17 cellular contexts compared by ENCODE assay signal in the genomic region with DNA sequence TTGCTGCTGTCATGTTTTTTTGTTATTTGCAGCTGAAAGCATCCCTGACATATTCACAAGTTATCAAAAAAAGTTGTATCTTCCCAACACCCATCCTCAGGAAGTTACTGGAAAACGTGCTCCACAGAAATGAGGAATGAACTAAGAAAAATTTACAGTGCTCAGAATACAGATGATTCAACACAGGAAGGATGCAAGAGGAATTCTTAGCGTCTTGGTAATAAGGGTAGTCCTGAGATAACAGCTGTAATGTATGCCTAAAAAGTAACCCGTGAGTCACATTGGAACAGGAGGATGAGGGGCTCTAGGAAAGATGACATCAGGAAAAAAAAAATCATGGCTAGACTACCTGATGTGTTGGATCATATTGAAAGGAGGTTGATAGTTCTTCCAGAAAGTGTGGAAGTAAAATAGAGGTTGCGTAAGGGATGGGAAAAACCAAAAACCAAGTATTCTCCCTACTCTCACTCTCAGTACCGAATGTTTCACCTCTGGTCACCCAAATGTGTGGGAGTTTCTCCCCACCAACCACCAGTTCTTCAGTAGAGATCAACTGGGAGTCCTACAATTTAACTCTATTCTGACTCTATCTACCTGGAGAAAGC. TPM values are rescaled to one million over a fixed set of nuclear protein-coding genes. Genes with fewer than 3 reads are reported as not detected.
A peak's percentile ranks its signal among the peaks of the same experiment; 100 is the strongest.
DNase-seq lines count a peak whose midpoint lies in the region; ATAC-seq and TF ChIP-seq lines count a peak whose summit lies in the region.
"Had no signal": no experiment of that assay in that cellular context is flagged by ENCODE, and none has a peak within 500 bp of the region (broad histone marks: within the 10 kb centered on the region; RNA-seq: fewer than 3 reads in every experiment).

No MANE protein-coding gene starts in this region.

- H3K36me3 ChIP-seq in BJ (ENCODE audit: control insufficient read depth, insufficient read depth, low read length): peaks cover 2% of the 10 kb centered on the region; the same call in 1 of the 2 replicates
- H3K36me3 ChIP-seq in PC-3 (ENCODE audit: low read depth, low read length): no peaks in the 10 kb centered on the region
- H3K36me3 ChIP-seq: gastrocnemius medialis, suprapubic skin had no signal

- no peaks in the 10 kb centered on the region for H3K9me3 ChIP-seq in PC-3 (ENCODE audit: low read length)
- H3K9me3 ChIP-seq in right cardiac atrium (ENCODE audit: control insufficient read depth, low read length): no peaks in the 10 kb centered on the region
- H3K9me3 ChIP-seq: gastrocnemius medialis, suprapubic skin had no signal

- peak overlapping the region; percentile 0 for H3K27ac Mint-ChIP-seq in endothelial cell (ENCODE audit: unreplicated experiment)
- H3K27ac Mint-ChIP-seq in neural crest cell (ENCODE audit: unreplicated experiment): no peak overlapping the region
- H3K27ac Mint-ChIP-seq in activated CD8-positive, alpha-beta T cell treated with anti-CD3 and anti-CD28 coated beads, Interleukin-2, amount 10 ng/mL, durations not matched to agents 7 days and 5 days: no peak overlapping the region
- H3K27ac Mint-ChIP-seq: activated CD4-positive, alpha-beta T cell treated with anti-CD3 and anti-CD28 coated beads, Interleukin-2, amount 10 ng/mL, durations not matched to agents 7 days and 5 days; activated T-cell treated with anti-CD3 and anti-CD28 coated beads, Interleukin-2, amount 50 U/mL, for 24 hours had no signal

- H3K4me1 ChIP-seq in PC-3 (ENCODE audit: insufficient read depth, low read length) (peaks cover 25% of the 10 kb centered on the region), right cardiac atrium (ENCODE audit: control insufficient read depth, insufficient read depth, low read length) (peaks cover 2% of the 10 kb centered on the region)

- intact Hi-C loops in PC-3 (cut with micrococcal nuclease) (loop anchor here (10.0 kb wide), 1 partner anchor 320 kb away; no protein-coding TSS in a partner anchor), right cardiac atrium (cut with DNase I) (loop anchor here in 2 of 4 donors (10.0 kb wide), 1 partner anchor 400 kb away; no protein-coding TSS in a partner anchor)

- peak overlapping the region; percentile 23; the same call in 1 of the 2 replicates for H2AFZ ChIP-seq in PC-3 (ENCODE audit: low read length)

- H3K9ac ChIP-seq in PC-3 (ENCODE audit: low read length): no peak overlapping the region

- peak; percentile 82 for DNase-seq in BJ (ENCODE audit: low read depth)
- DNase-seq in PC-3: peak; percentile 77
- no peak for DNase-seq in endothelial cell (ENCODE audit: low spot score)
- no peak for DNase-seq in neural crest cell (ENCODE audit: low read depth, low spot score)
- no peak for DNase-seq in right cardiac atrium
- no peak for DNase-seq in GM10248 (ENCODE audit: extremely low spot score)
- DNase-seq in activated CD8-positive, alpha-beta T cell treated with anti-CD3 and anti-CD28 coated beads, Interleukin-2, amount 10 ng/mL, durations not matched to agents 7 days and 5 days: no peak
- no peak for DNase-seq in NCI-H524 treated with DMSO at 0.1 percent for 48 hours (lab: John Stamatoyannopoulos, UW)
- DNase-seq: activated CD4-positive, alpha-beta T cell treated with anti-CD3 and anti-CD28 coated beads, Interleukin-2, amount 10 ng/mL, durations not matched to agents 7 days and 5 days; activated T-cell treated with anti-CD3 and anti-CD28 coated beads, Interleukin-2, amount 50 U/mL, for 24 hours; dermis blood vessel endothelial cell; DND-41; gastrocnemius medialis; mesendoderm; Right ventricle myocardium superior; T-helper 9 cell had no signal

- WGBS in right cardiac atrium: 78% methylated on average over 5 of the region's 5 CpGs

- no peaks in the 10 kb centered on the region for H3K9me3 Mint-ChIP-seq in endothelial cell (ENCODE audit: unreplicated experiment)
- peaks cover 10% of the 10 kb centered on the region for H3K9me3 Mint-ChIP-seq in neural crest cell
- peaks cover 6% of the 10 kb centered on the region for H3K9me3 Mint-ChIP-seq in activated CD8-positive, alpha-beta T cell treated with anti-CD3 and anti-CD28 coated beads, Interleukin-2, amount 10 ng/mL, durations not matched to agents 7 days and 5 days (ENCODE audit: insufficient read depth)

- H3K79me2 ChIP-seq in PC-3 (ENCODE audit: low read length): no peaks in the 10 kb centered on the region

- H3K4me3 Mint-ChIP-seq in endothelial cell (ENCODE audit: unreplicated experiment) (no peak overlapping the region), neural crest cell (peak overlapping the region; percentile 97)
- no peak overlapping the region for H3K4me3 Mint-ChIP-seq in activated CD8-positive, alpha-beta T cell treated with anti-CD3 and anti-CD28 coated beads, Interleukin-2, amount 10 ng/mL, durations not matched to agents 7 days and 5 days
- H3K4me3 Mint-ChIP-seq: activated CD4-positive, alpha-beta T cell treated with anti-CD3 and anti-CD28 coated beads, Interleukin-2, amount 10 ng/mL, durations not matched to agents 7 days and 5 days; activated T-cell treated with anti-CD3 and anti-CD28 coated beads, Interleukin-2, amount 50 U/mL, for 24 hours had no signal

- POLR2A ChIA-PET in BJ (lab: Charles Lee): no interaction called here
- POLR2A ChIA-PET in PC-3 (lab: Charles Lee; ENCODE audit: unreplicated experiment): no interaction called here
- POLR2A ChIA-PET in GM10248 (lab: Yijun Ruan, JAX): no interaction called here
- POLR2A ChIA-PET in activated CD8-positive, alpha-beta T cell treated with anti-CD3 and anti-CD28 coated beads, Interleukin-2, amount 10 ng/mL, durations not matched to agents 7 days and 5 days (lab: Charles Lee): no interaction called here

- peak overlapping the region; percentile 65 for H3K27ac ChIP-seq in PC-3 (ENCODE audit: low read length)
- H3K27ac ChIP-seq in right cardiac atrium (ENCODE audit: low read length): no peak overlapping the region
- H3K27ac ChIP-seq: gastrocnemius medialis, suprapubic skin had no signal

- TF ChIP-seq CTCF in BJ (IDR thresholded peaks at IDR 0.05; ENCODE audit: insufficient read depth, low read depth, low read length): no peak
- no peak for TF ChIP-seq CTCF in PC-3 (conservative IDR thresholded peaks at IDR 0.05; ENCODE audit: low read depth, low read length)
- no peak for TF ChIP-seq CTCF in endothelial cell (IDR thresholded peaks at IDR 0.05; ENCODE audit: unreplicated experiment)
- no peak for TF ChIP-seq CTCF in neural crest cell (conservative IDR thresholded peaks at IDR 0.05)
- TF ChIP-seq CTCF in GM10248 (IDR thresholded peaks at IDR 0.05; ENCODE audit: control extremely low read depth, extremely low read depth, low read depth, missing control alignments): no peak

- no peaks in the 10 kb centered on the region for H3K27me3 ChIP-seq in BJ (ENCODE audit: control insufficient read depth, insufficient read depth, low read length)
- no peaks in the 10 kb centered on the region for H3K27me3 ChIP-seq in PC-3 (ENCODE audit: low read length)
- peaks cover 3% of the 10 kb centered on the region for H3K27me3 ChIP-seq in right cardiac atrium (ENCODE audit: control insufficient read depth, insufficient read depth)

- BruUV-seq in PC-3 (replicated peaks; lab: Mats Ljungman, UMichigan): no TSS peak

- H3K4me3 ChIP-seq in BJ (ENCODE audit: low read depth, low read length) (no peak overlapping the region), PC-3 (ENCODE audit: low read length) (peak overlapping the region; percentile 17; the same call in 1 of the 2 replicates), right cardiac atrium (ENCODE audit: low read length) (no peak overlapping the region)
- H3K4me3 ChIP-seq: gastrocnemius medialis, suprapubic skin had no signal

- ATAC-seq in PC-3 (peak; percentile 53), right cardiac atrium (no peak)
- no peak for ATAC-seq in activated CD8-positive, alpha-beta T cell treated with anti-CD3 and anti-CD28 coated beads, Interleukin-2, amount 10 ng/mL, durations not matched to agents 7 days and 5 days
- ATAC-seq: gastrocnemius medialis had no signal

- H3K36me3 Mint-ChIP-seq in endothelial cell (ENCODE audit: low read depth, unreplicated experiment): peaks cover 8% of the 10 kb centered on the region
- peaks cover 37% of the 10 kb centered on the region for H3K36me3 Mint-ChIP-seq in neural crest cell (ENCODE audit: low read depth)
- H3K36me3 Mint-ChIP-seq in activated CD8-positive, alpha-beta T cell treated with anti-CD3 and anti-CD28 coated beads, Interleukin-2, amount 10 ng/mL, durations not matched to agents 7 days and 5 days (ENCODE audit: low read depth): peaks cover 5% of the 10 kb centered on the region

- peak overlapping the region; percentile 63 for H3K4me2 ChIP-seq in PC-3 (ENCODE audit: low read length)

- H3K4me1 Mint-ChIP-seq in endothelial cell (ENCODE audit: unreplicated experiment) (peaks cover 16% of the 10 kb centered on the region), neural crest cell (peaks cover 41% of the 10 kb centered on the region)
- H3K4me1 Mint-ChIP-seq in activated CD8-positive, alpha-beta T cell treated with anti-CD3 and anti-CD28 coated beads, Interleukin-2, amount 10 ng/mL, durations not matched to agents 7 days and 5 days (ENCODE audit: low read depth): peaks cover 5% of the 10 kb centered on the region

- no peaks in the 10 kb centered on the region for H3K9me2 ChIP-seq in PC-3 (replicated peaks; ENCODE audit: low read length)

- no peaks in the 10 kb centered on the region for H4K20me1 ChIP-seq in PC-3 (ENCODE audit: low read length)

- no peaks in the 10 kb centered on the region for H3F3A ChIP-seq in PC-3 (ENCODE audit: low read length, unreplicated experiment)

- H3K27me3 Mint-ChIP-seq in endothelial cell (ENCODE audit: unreplicated experiment): peaks cover 9% of the 10 kb centered on the region
- H3K27me3 Mint-ChIP-seq in neural crest cell (ENCODE audit: low read depth): peaks cover 20% of the 10 kb centered on the region
- H3K27me3 Mint-ChIP-seq in activated CD8-positive, alpha-beta T cell treated with anti-CD3 and anti-CD28 coated beads, Interleukin-2, amount 10 ng/mL, durations not matched to agents 7 days and 5 days (ENCODE audit: low read depth): peaks cover 27% of the 10 kb centered on the region

- CTCF ChIA-PET in BJ (lab: Yijun Ruan, JAX) (interaction anchor here (1.0 to 2.3 kb wide), 5 partner anchors 69 to 450 kb away, joined by 3 to 10 read pairs (median 4); no protein-coding TSS in a partner anchor), PC-3 (lab: Charles Lee) (no interaction called here), GM10248 (lab: Yijun Ruan, JAX) (interaction anchor here (1.6 kb wide), 1 partner anchor 10 kb away, joined by 3 read pairs; no protein-coding TSS in a partner anchor)
- CTCF ChIA-PET in activated CD8-positive, alpha-beta T cell treated with anti-CD3 and anti-CD28 coated beads, Interleukin-2, amount 10 ng/mL, durations not matched to agents 7 days and 5 days (lab: Charles Lee): no interaction called here

RNA-seq across cellular contexts. Expression of a gene that starts 3.9 kb away (rescaled TPM):
- polyA plus RNA-seq in BJ (2011; rRNA removed) (8.6 and 11.0 TPM in 2 replicates), right cardiac atrium (0.14 TPM)
- polyA minus RNA-seq in BJ (2011; rRNA and poly(A)+ RNA removed): 11.2 and 15.2 TPM in 2 replicates
- total RNA-seq in PC-3 (2014; rRNA removed) (3.4 and 9.4 TPM in 2 replicates), endothelial cell (ENCODE audit: unreplicated experiment) (9.0 TPM), neural crest cell (81.4 and 82.4 TPM in 2 replicates), right cardiac atrium (1 to 10 TPM in 3 of 4 donors, under 1 TPM in 1; 0.15 to 2.7 (median 1.8) TPM)
- total RNA-seq in activated CD8-positive, alpha-beta T cell treated with anti-CD3 and anti-CD28 coated beads, Interleukin-2, amount 10 ng/mL, durations not matched to agents 7 days and 5 days: 1 to 10 TPM in 1 of 2 experiments, under 1 TPM in 1; 0.60 to 1.6 TPM

Comparison
In these comparisons a context has a peak if more than half of its experiments do, and no peak if none do; other contexts are left out.
1. DNase-seq: peak in BJ (single experiment) and PC-3 (single experiment); none in endothelial cell (single experiment), neural crest cell (single experiment), right cardiac atrium (0 of 3), GM10248 (single experiment), activated CD8-positive, alpha-beta T cell treated with anti-CD3 and anti-CD28 coated beads, Interleukin-2, amount 10 ng/mL, durations not matched to agents 7 days and 5 days (single experiment) and NCI-H524 treated with DMSO at 0.1 percent for 48 hours (single experiment).
2. CTCF ChIA-PET loops: an anchor here in BJ (1.0 to 2.3 kb wide) and GM10248 (1.6 kb wide); none called in PC-3 and activated CD8-positive, alpha-beta T cell treated with anti-CD3 and anti-CD28 coated beads, Interleukin-2, amount 10 ng/mL, durations not matched to agents 7 days and 5 days.